Comparison of ENCODE assay signal across 32 cellular contexts in the genomic region with DNA sequence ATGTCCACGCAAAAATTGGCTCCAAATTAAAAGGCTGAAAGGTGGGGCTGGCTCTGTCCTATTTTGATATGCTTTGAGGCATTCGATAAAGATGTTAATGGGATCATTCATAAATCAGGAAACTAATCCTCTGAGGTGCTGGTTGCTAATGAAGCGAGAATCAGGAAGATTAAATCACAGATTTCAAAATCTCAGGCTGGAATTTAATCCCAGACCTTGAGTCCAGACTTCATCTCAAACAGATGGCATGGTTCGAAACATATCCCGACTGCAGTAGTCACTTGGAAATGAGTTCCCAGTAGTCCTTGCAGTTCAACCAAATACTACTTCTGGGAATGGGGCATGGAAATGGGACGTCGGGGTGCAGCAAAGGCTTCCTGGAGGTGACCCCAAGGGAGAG. TPM values are rescaled to one million over a fixed set of nuclear protein-coding genes. Genes with fewer than 3 reads are reported as not detected.
"Had no signal": no experiment of that assay in that cellular context is flagged by ENCODE, and none has a peak within 500 bp of the region (broad histone marks: within the 10 kb centered on the region; RNA-seq: fewer than 3 reads in every experiment).

No MANE protein-coding gene starts in this region.

- H3K4me1 Mint-ChIP-seq: mesothelial cell of epicardium; naive B cell; natural killer cell; nephron progenitor cell; neural progenitor cell; stimulated activated memory B cell treated with anti-CD40 and anti-IgM and Interleukin-4, amounts not matched to agents 10 μg/mL and 1 μg/mL and 100 μg/mL, for 72 hours; stimulated activated naive CD8-positive, alpha-beta T cell treated with anti-CD3 and anti-CD28 coated beads, Interleukin-15, amount 100 ng/mL, for 72 hours had no signal

- DNase-seq: left ventricle myocardium inferior; mesendoderm; naive B cell; natural killer cell; nephron progenitor cell; occipital lobe; psoas muscle; right lobe of liver; stimulated activated CD4-positive, alpha-beta T cell treated with anti-CD3 and anti-CD28 coated beads, Interleukin-1b, Interleukin-23, amount 100 ng/mL, for 48 hours; stimulated activated CD4-positive, alpha-beta T cell treated with anti-CD3 and anti-CD28 coated beads, Interleukin-2, amount 100 ng/mL, for 48 hours; stimulated activated CD4-positive, alpha-beta T cell treated with anti-CD3 and anti-CD28 coated beads, Interleukin-4, amount 100 ng/mL, for 4 hours; stimulated activated CD8-positive, alpha-beta memory T cell treated with anti-CD3 and anti-CD28 coated beads, Interleukin-4, amount 100 ng/mL, for 48 hours; stimulated activated naive CD4-positive, alpha-beta T cell treated with Interleukin-2 at 50 U/mL for 16 hours; stimulated activated naive CD8-positive, alpha-beta T cell treated with anti-CD3 and anti-CD28 coated beads, Interleukin-15, amount 100 ng/mL, for 72 hours; testis; thyroid gland; transverse colon; upper lobe of left lung had no signal

- H3K9me3 ChIP-seq: left ventricle myocardium inferior, neutrophil, psoas muscle, right lobe of liver, testis, thyroid gland, transverse colon, upper lobe of left lung had no signal

- H3K27ac ChIP-seq: left ventricle myocardium inferior, neural progenitor cell, neutrophil, parathyroid adenoma, psoas muscle, right lobe of liver, testis, thyroid gland, transverse colon, upper lobe of left lung had no signal

- H3K27me3 ChIP-seq: neutrophil, right lobe of liver, testis, thyroid gland, transverse colon, upper lobe of left lung had no signal

- H3K4me3 ChIP-seq: left ventricle myocardium inferior, lung, neural progenitor cell, psoas muscle, right lobe of liver, smooth muscle cell, testis, thyroid gland, transverse colon, upper lobe of left lung had no signal

- H3K4me3 Mint-ChIP-seq: mesothelial cell of epicardium; natural killer cell; nephron progenitor cell; neural progenitor cell; stimulated activated memory B cell treated with anti-CD40 and anti-IgM and Interleukin-4, amounts not matched to agents 10 μg/mL and 1 μg/mL and 100 μg/mL, for 72 hours; stimulated activated naive CD8-positive, alpha-beta T cell treated with anti-CD3 and anti-CD28 coated beads, Interleukin-15, amount 100 ng/mL, for 72 hours had no signal

- H3K9me3 Mint-ChIP-seq: mesothelial cell of epicardium; naive B cell; natural killer cell; stimulated activated memory B cell treated with anti-CD40 and anti-IgM and Interleukin-4, amounts not matched to agents 10 μg/mL and 1 μg/mL and 100 μg/mL, for 72 hours; stimulated activated naive CD8-positive, alpha-beta T cell treated with anti-CD3 and anti-CD28 coated beads, Interleukin-15, amount 100 ng/mL, for 72 hours had no signal

- H3K36me3 ChIP-seq: left ventricle myocardium inferior, neural progenitor cell, neutrophil, right lobe of liver, thyroid gland, transverse colon, upper lobe of left lung had no signal

- ATAC-seq: natural killer cell; psoas muscle; right lobe of liver; stimulated activated memory B cell treated with anti-CD40 and anti-IgM and Interleukin-4, amounts not matched to agents 10 μg/mL and 1 μg/mL and 100 μg/mL, for 72 hours; stimulated activated naive CD8-positive, alpha-beta T cell treated with anti-CD3 and anti-CD28 coated beads, Interleukin-15, amount 100 ng/mL, for 72 hours had no signal

- H3K27ac Mint-ChIP-seq: mesothelial cell of epicardium; natural killer cell; nephron progenitor cell; neural progenitor cell; stimulated activated memory B cell treated with anti-CD40 and anti-IgM and Interleukin-4, amounts not matched to agents 10 μg/mL and 1 μg/mL and 100 μg/mL, for 72 hours had no signal

- H3K36me3 Mint-ChIP-seq: mesothelial cell of epicardium; naive B cell; natural killer cell; neural progenitor cell; stimulated activated memory B cell treated with anti-CD40 and anti-IgM and Interleukin-4, amounts not matched to agents 10 μg/mL and 1 μg/mL and 100 μg/mL, for 72 hours had no signal

RNA-seq across cellular contexts. Expression of a gene that starts 4.5 kb away (rescaled TPM):
- total RNA-seq: kidney epithelial cell, left ventricle myocardium inferior, lower leg skin, mesothelial cell of epicardium, mononuclear cell, natural killer cell, osteocyte, psoas muscle, right lobe of liver, thyroid gland, transverse colon had no signal

RNA-seq across cellular contexts. Expression of a gene that starts 27.3 kb away (rescaled TPM):
- total RNA-seq: kidney epithelial cell, left ventricle myocardium inferior, lower leg skin, lung, mesothelial cell of epicardium, mononuclear cell, natural killer cell, occipital lobe, osteocyte, posterior vena cava, psoas muscle, right lobe of liver, skeletal muscle tissue, smooth muscle cell, thyroid gland, transverse colon, upper lobe of left lung, urinary bladder had no signal
